ENCODE assay signal across 2 cellular contexts in genomic region chr14:105005929-105006830, GRCh38.
TF ChIP-seq lines count a peak whose summit lies in the region.

No MANE protein-coding gene starts in this region.

TF ChIP-seq in GM23338, 12 proteins besides CTCF, POLR2A, EP300 and RAD21:
- TF ChIP-seq CREB1 (CRISPR knock-in tag; IDR thresholded peaks at IDR 0.05; ENCODE audit: low read depth) (no peak), POLR2AphosphoS5 (IDR thresholded peaks at IDR 0.05; ENCODE audit: low read depth) (peak; percentile 22; the same call in 1 of the 2 replicates), ZNF331 (CRISPR knock-in tag; IDR thresholded peaks at IDR 0.05; ENCODE audit: low read depth) (no peak)
- TF ChIP-seq, protein P1, sequence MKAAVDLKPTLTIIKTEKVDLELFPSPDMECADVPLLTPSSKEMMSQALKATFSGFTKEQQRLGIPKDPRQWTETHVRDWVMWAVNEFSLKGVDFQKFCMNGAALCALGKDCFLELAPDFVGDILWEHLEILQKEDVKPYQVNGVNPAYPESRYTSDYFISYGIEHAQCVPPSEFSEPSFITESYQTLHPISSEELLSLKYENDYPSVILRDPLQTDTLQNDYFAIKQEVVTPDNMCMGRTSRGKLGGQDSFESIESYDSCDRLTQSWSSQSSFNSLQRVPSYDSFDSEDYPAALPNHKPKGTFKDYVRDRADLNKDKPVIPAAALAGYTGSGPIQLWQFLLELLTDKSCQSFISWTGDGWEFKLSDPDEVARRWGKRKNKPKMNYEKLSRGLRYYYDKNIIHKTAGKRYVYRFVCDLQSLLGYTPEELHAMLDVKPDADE (IDR thresholded peaks at IDR 0.05): no peak
TF ChIP-seq in GM23338: peak in this region for 1.

TF ChIP-seq in K562, 482 proteins besides CTCF, POLR2A, EP300 and RAD21:
- TF ChIP-seq ZNF76 (CRISPR knock-in tag; IDR thresholded peaks at IDR 0.05; ENCODE audit: borderline replicate concordance) (no peak), POLR2G (IDR thresholded peaks at IDR 0.05; ENCODE audit: low read depth, low read length) (peak; percentile 73), ZBED1 (IDR thresholded peaks at IDR 0.05) (no peak), ZNF41 (CRISPR knock-in tag; conservative IDR thresholded peaks at IDR 0.05) (no peak), HDAC3 (IDR thresholded peaks at IDR 0.05; ENCODE audit: borderline replicate concordance, partially characterized antibody) (no peak), RAD51 (IDR thresholded peaks at IDR 0.05; ENCODE audit: borderline replicate concordance, low read depth) (no peak), PHF20 (IDR thresholded peaks at IDR 0.05; ENCODE audit: partially characterized antibody) (no peak), SIN3A (IDR thresholded peaks at IDR 0.05; ENCODE audit: borderline replicate concordance in 2 of 2, control insufficient read depth in 1 of 2, low read depth in 2 of 2, low read length in 2 of 2) (no peak)
